Comparison of ENCODE assay signal across 16 cellular contexts in genomic region chr2:239567786-239568185, GRCh38.
DNase-seq lines count a peak whose midpoint lies in the region; ATAC-seq and TF ChIP-seq lines count a peak whose summit lies in the region.
"Had no signal": no experiment of that assay in that cellular context is flagged by ENCODE, and none has a peak within 500 bp of the region (broad histone marks: within the 10 kb centered on the region; RNA-seq: fewer than 3 reads in every experiment).

No MANE protein-coding gene starts in this region.

- no peak overlapping the region for H3K4me3 Mint-ChIP-seq in activated B cell treated with CpG ODN at 0.5 μM for 24 hours
- H3K4me3 Mint-ChIP-seq: B cell; CD8-positive, alpha-beta T cell; GM23338 had no signal

- intact Hi-C loops in activated B cell treated with CpG ODN at 0.5 μM for 24 hours (cut with micrococcal nuclease) = no loop called here
- intact Hi-C loops in posterior vena cava (cut with DNase I) = no loop called here
- intact Hi-C loops in upper lobe of right lung (cut with DNase I) = no loop called here

- CTCF ChIA-PET in activated B cell treated with CpG ODN at 0.5 μM for 24 hours (lab: Charles Lee) = no interaction called here

- H3K27ac ChIP-seq in DND-41 (ENCODE audit: low read length) (0 out of 2 replicates have a peak overlapping the region, but pooled peaks have one; percentile 13), upper lobe of right lung (no peak overlapping the region)
- H3K27ac ChIP-seq: BLaER1 treated with 17β-estradiol and CSF1 and Interleukin-3, amounts not matched to agents 10 nM and 100 nM had no signal

- no peaks in the 10 kb centered on the region for H3K36me3 Mint-ChIP-seq in activated B cell treated with CpG ODN at 0.5 μM for 24 hours (ENCODE audit: low read depth)
- H3K36me3 Mint-ChIP-seq: CD8-positive, alpha-beta T cell had no signal

- no peak overlapping the region for H3K27ac Mint-ChIP-seq in activated B cell treated with CpG ODN at 0.5 μM for 24 hours
- H3K27ac Mint-ChIP-seq: B cell; CD8-positive, alpha-beta T cell; GM23338 had no signal

- H3K9ac ChIP-seq in DND-41 (ENCODE audit: low read depth, low read length) = no peak overlapping the region
- H3K9ac ChIP-seq: BLaER1 treated with 17β-estradiol and CSF1 and Interleukin-3, amounts not matched to agents 10 nM and 100 nM had no signal

- DNase-seq in DND-41 = no peak
- peak; percentile 3 for DNase-seq in activated B cell treated with CpG ODN at 0.5 μM for 24 hours
- DNase-seq in posterior vena cava (ENCODE audit: low spot score) = peak; percentile 38
- peak; percentile 34 for DNase-seq in upper lobe of right lung
- DNase-seq: Calu3; CD8-positive, alpha-beta T cell; DMS79 treated with DMSO at 0.1 percent for 48 hours; EL; HCEC 1CT; IMR-90 had no signal

- H3K4me1 ChIP-seq in DND-41 (ENCODE audit: insufficient read depth, low read length) = peaks cover 16% of the 10 kb centered on the region
- no peaks in the 10 kb centered on the region for H3K4me1 ChIP-seq in upper lobe of right lung

- H3K4me1 Mint-ChIP-seq in activated B cell treated with CpG ODN at 0.5 μM for 24 hours = no peaks in the 10 kb centered on the region
- H3K4me1 Mint-ChIP-seq: B cell, GM23338 had no signal

- no peaks in the 10 kb centered on the region for H4K20me1 ChIP-seq in DND-41 (ENCODE audit: insufficient read depth, low read length)
- H4K20me1 ChIP-seq: BLaER1 treated with 17β-estradiol and CSF1 and Interleukin-3, amounts not matched to agents 10 nM and 100 nM had no signal

- H2AFZ ChIP-seq in DND-41 (ENCODE audit: low read depth, low read length) = no peak overlapping the region
- H2AFZ ChIP-seq: GM23338 had no signal

- ATAC-seq in DND-41 (ENCODE audit: insufficient read depth, low read depth) (no peak), activated B cell treated with CpG ODN at 0.5 μM for 24 hours (ENCODE audit: low read depth) (no peak), upper lobe of right lung (no peak), HG02981 (IDR thresholded peaks at IDR 0.05; ENCODE audit: unreplicated experiment) (no peak), HG03159 (IDR thresholded peaks at IDR 0.05; ENCODE audit: unreplicated experiment) (no peak)
- ATAC-seq: CD8-positive, alpha-beta T cell; GM12878; GM23338 had no signal

- H3K36me3 ChIP-seq in DND-41 (ENCODE audit: insufficient read depth, low read length) (no peaks in the 10 kb centered on the region), upper lobe of right lung (no peaks in the 10 kb centered on the region)
- H3K36me3 ChIP-seq: BLaER1 treated with 17β-estradiol and CSF1 and Interleukin-3, amounts not matched to agents 10 nM and 100 nM had no signal

- H3K27me3 ChIP-seq in DND-41 (ENCODE audit: insufficient read depth, low read length, poor library complexity) (no peaks in the 10 kb centered on the region), upper lobe of right lung (no peaks in the 10 kb centered on the region)
- H3K27me3 ChIP-seq: BLaER1 treated with 17β-estradiol and CSF1 and Interleukin-3, amounts not matched to agents 10 nM and 100 nM had no signal

- no peaks in the 10 kb centered on the region for H3K9me3 Mint-ChIP-seq in activated B cell treated with CpG ODN at 0.5 μM for 24 hours
- H3K9me3 Mint-ChIP-seq: CD8-positive, alpha-beta T cell; GM23338 had no signal

- no peaks in the 10 kb centered on the region for H3K9me3 ChIP-seq in DND-41 (ENCODE audit: insufficient read depth, low read length, severe bottlenecking)
- no peaks in the 10 kb centered on the region for H3K9me3 ChIP-seq in upper lobe of right lung
- H3K9me3 ChIP-seq: BLaER1 treated with 17β-estradiol and CSF1 and Interleukin-3, amounts not matched to agents 10 nM and 100 nM had no signal

- H3K4me2 ChIP-seq in DND-41 (ENCODE audit: insufficient read depth, low read length) = no peak overlapping the region
- H3K4me2 ChIP-seq: GM23338 had no signal

- POLR2A ChIA-PET in activated B cell treated with CpG ODN at 0.5 μM for 24 hours (lab: Charles Lee) = no interaction called here

- no peak overlapping the region for H3K4me3 ChIP-seq in DND-41 (ENCODE audit: low read depth in 1 of 2, low read length in 2 of 2)
- no peak overlapping the region for H3K4me3 ChIP-seq in upper lobe of right lung
- H3K4me3 ChIP-seq: BLaER1 treated with 17β-estradiol and CSF1 and Interleukin-3, amounts not matched to agents 10 nM and 100 nM; GM12878; GM23338 had no signal

- TF ChIP-seq CTCF in DND-41 (IDR thresholded peaks at IDR 0.05; ENCODE audit: borderline replicate concordance, extremely low read depth, low read length, poor library complexity, severe bottlenecking) (no peak), activated B cell treated with CpG ODN at 0.5 μM for 24 hours (IDR thresholded peaks at IDR 0.05) (no peak), upper lobe of right lung (IDR thresholded peaks at IDR 0.05) (no peak)

- H3K27me3 Mint-ChIP-seq in activated B cell treated with CpG ODN at 0.5 μM for 24 hours = no peaks in the 10 kb centered on the region

- H3K79me2 ChIP-seq in DND-41 (ENCODE audit: insufficient read depth, low read length) = no peaks in the 10 kb centered on the region
